24 cellular contexts compared by ENCODE assay signal in genomic region chr16:18811925-18812324, GRCh38.
"Had no signal": no experiment of that assay in that cellular context is flagged by ENCODE, and none has a peak within 500 bp of the region (broad histone marks: within the 10 kb centered on the region; RNA-seq: fewer than 3 reads in every experiment).

No MANE protein-coding gene starts in this region.

- DNase-seq: IMR-90, Karpas-422, KG1, MG63, NCI-H1092, NCI-H1105 treated with DMSO at 0.1 percent for 48 hours, NCI-H1417 treated with DMSO at 0.1 percent for 48 hours, NCI-H146, NCI-H1694 treated with DMSO at 0.1 percent for 48 hours, NCI-H1930, NCI-H2081, NCI-H2171, NCI-H226, NCI-H446, NCI-H510A, NCI-H524 treated with DMSO at 0.1 percent for 48 hours, NCI-H69, NCI-H774, Right ventricle myocardium superior, RPMI8226, SIG-M5 had no signal

- H3K4me1 ChIP-seq: SJSA1 had no signal

- H3K9me3 ChIP-seq: MG63, SJSA1 had no signal

- H3K27ac ChIP-seq: SJSA1, SK-N-MC had no signal

- FAIRE-seq: RCC 7860 had no signal

- H3K27me3 ChIP-seq: MG63, SJSA1 had no signal

- H3K4me3 ChIP-seq: MG63, SJSA1, SK-N-MC had no signal
